In the genomic region with DNA sequence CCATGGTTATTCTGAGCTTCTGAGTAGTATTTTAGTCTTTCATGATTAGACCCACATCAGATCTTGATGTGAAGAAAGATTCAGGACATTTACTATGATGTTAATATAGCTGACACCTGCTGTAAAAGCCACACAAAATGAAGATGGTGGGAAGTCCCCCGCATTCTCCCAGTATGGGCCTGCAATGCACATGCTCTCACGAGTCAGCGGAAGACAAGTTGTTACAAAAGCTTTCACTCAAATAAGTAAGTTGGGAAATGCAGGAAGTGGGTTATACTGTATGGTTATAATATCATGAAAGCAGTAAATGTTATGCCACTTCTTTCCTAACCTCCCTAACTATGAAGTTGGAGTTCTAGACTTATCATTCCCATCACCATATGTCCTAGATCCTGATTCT, we compare ENCODE assay signal across 18 cellular contexts.
DNase-seq lines count a peak whose midpoint lies in the region; ATAC-seq and TF ChIP-seq lines count a peak whose summit lies in the region.
"Had no signal": no experiment of that assay in that cellular context is flagged by ENCODE, and none has a peak within 500 bp of the region (broad histone marks: within the 10 kb centered on the region; RNA-seq: fewer than 3 reads in every experiment).

No MANE protein-coding gene starts in this region.

- H3K4me1 Mint-ChIP-seq in activated T-cell treated with anti-CD3 and anti-CD28 coated beads, Interleukin-2, amount 50 U/mL, for 72 hours (ENCODE audit: low read depth): peaks cover 27% of the 10 kb centered on the region
- H3K4me1 Mint-ChIP-seq in activated naive CD8-positive, alpha-beta T cell treated with anti-CD3 and anti-CD28 coated beads, Interleukin-2, amount 10 ng/mL, durations not matched to agents 7 days and 5 days: peaks cover 28% of the 10 kb centered on the region
- H3K4me1 Mint-ChIP-seq in natural killer cell treated with Interleukin-12 subunit alpha and Interleukin-12 subunit beta and Interleukin-15 and Interleukin-18, amount 100 ng/mL, for 72 hours (ENCODE audit: low read depth in 2 of 2): peaks cover 19 to 37% of the 10 kb centered on the region in 2 donors
- no peaks in the 10 kb centered on the region for H3K4me1 Mint-ChIP-seq in osteocyte (ENCODE audit: unreplicated experiment)

- peaks cover 0 to 2% of the 10 kb centered on the region in 2 donors for H3K9me3 Mint-ChIP-seq in activated T-cell treated with anti-CD3 and anti-CD28 coated beads, Interleukin-2, amount 50 U/mL, for 72 hours
- no peaks in the 10 kb centered on the region for H3K9me3 Mint-ChIP-seq in activated naive CD8-positive, alpha-beta T cell treated with anti-CD3 and anti-CD28 coated beads, Interleukin-2, amount 10 ng/mL, durations not matched to agents 7 days and 5 days
- peaks cover 2% of the 10 kb centered on the region for H3K9me3 Mint-ChIP-seq in natural killer cell treated with Interleukin-12 subunit alpha and Interleukin-12 subunit beta and Interleukin-15 and Interleukin-18, amount 100 ng/mL, for 72 hours
- H3K9me3 Mint-ChIP-seq in osteocyte (ENCODE audit: unreplicated experiment): no peaks in the 10 kb centered on the region
- H3K9me3 Mint-ChIP-seq: brain had no signal

- peaks cover 15% of the 10 kb centered on the region for H3K27me3 Mint-ChIP-seq in activated T-cell treated with anti-CD3 and anti-CD28 coated beads, Interleukin-2, amount 50 U/mL, for 72 hours (ENCODE audit: low read depth)
- H3K27me3 Mint-ChIP-seq in activated naive CD8-positive, alpha-beta T cell treated with anti-CD3 and anti-CD28 coated beads, Interleukin-2, amount 10 ng/mL, durations not matched to agents 7 days and 5 days: no peaks in the 10 kb centered on the region
- peaks cover 0 to 18% of the 10 kb centered on the region in 2 donors for H3K27me3 Mint-ChIP-seq in natural killer cell treated with Interleukin-12 subunit alpha and Interleukin-12 subunit beta and Interleukin-15 and Interleukin-18, amount 100 ng/mL, for 72 hours
- peaks cover 20% of the 10 kb centered on the region for H3K27me3 Mint-ChIP-seq in osteocyte (ENCODE audit: unreplicated experiment)
- H3K27me3 Mint-ChIP-seq: brain had no signal

- H3K36me3 Mint-ChIP-seq in activated T-cell treated with anti-CD3 and anti-CD28 coated beads, Interleukin-2, amount 50 U/mL, for 72 hours (ENCODE audit: insufficient read depth in 2 of 2): no peaks in the 10 kb centered on the region
- peaks cover 7% of the 10 kb centered on the region for H3K36me3 Mint-ChIP-seq in activated naive CD8-positive, alpha-beta T cell treated with anti-CD3 and anti-CD28 coated beads, Interleukin-2, amount 10 ng/mL, durations not matched to agents 7 days and 5 days
- H3K36me3 Mint-ChIP-seq in natural killer cell treated with Interleukin-12 subunit alpha and Interleukin-12 subunit beta and Interleukin-15 and Interleukin-18, amount 100 ng/mL, for 72 hours: peaks cover 10% of the 10 kb centered on the region
- H3K36me3 Mint-ChIP-seq in osteocyte (ENCODE audit: unreplicated experiment): no peaks in the 10 kb centered on the region
- H3K36me3 Mint-ChIP-seq: brain had no signal

- no peak overlapping the region for H3K4me3 Mint-ChIP-seq in activated T-cell treated with anti-CD3 and anti-CD28 coated beads, Interleukin-2, amount 50 U/mL, for 72 hours
- H3K4me3 Mint-ChIP-seq in activated naive CD8-positive, alpha-beta T cell treated with anti-CD3 and anti-CD28 coated beads, Interleukin-2, amount 10 ng/mL, durations not matched to agents 7 days and 5 days: peak overlapping the region; percentile 52
- H3K4me3 Mint-ChIP-seq in natural killer cell treated with Interleukin-12 subunit alpha and Interleukin-12 subunit beta and Interleukin-15 and Interleukin-18, amount 100 ng/mL, for 72 hours: peak overlapping the region; percentile 36
- no peak overlapping the region for H3K4me3 Mint-ChIP-seq in osteocyte (ENCODE audit: unreplicated experiment)
- H3K4me3 Mint-ChIP-seq: brain had no signal

- peak; percentile 37 to 41 for ATAC-seq in activated T-cell treated with anti-CD3 and anti-CD28 coated beads, Interleukin-2, amount 50 U/mL, for 72 hours (replicated peaks in 1 of 2)
- ATAC-seq in activated naive CD8-positive, alpha-beta T cell treated with anti-CD3 and anti-CD28 coated beads, Interleukin-2, amount 10 ng/mL, durations not matched to agents 7 days and 5 days (ENCODE audit: low read depth): peak; percentile 44
- ATAC-seq in natural killer cell treated with Interleukin-12 subunit alpha and Interleukin-12 subunit beta and Interleukin-15 and Interleukin-18, amount 100 ng/mL, for 72 hours: peak; percentile 83 to 87
- ATAC-seq in GM21381 (IDR thresholded peaks at IDR 0.05; ENCODE audit: unreplicated experiment): no peak
- ATAC-seq: gastroesophageal sphincter had no signal

- peak; percentile 12 to 15 for DNase-seq in activated T-cell treated with anti-CD3 and anti-CD28 coated beads, Interleukin-2, amount 50 U/mL, for 72 hours
- no peak for DNase-seq in activated T-cell treated with anti-CD3 and anti-CD28 coated beads for 4 hours
- peak; percentile 87 for DNase-seq in NB4 (ENCODE audit: low read depth)
- DNase-seq in activated naive CD8-positive, alpha-beta T cell treated with anti-CD3 and anti-CD28 coated beads, Interleukin-2, amount 10 ng/mL, durations not matched to agents 7 days and 5 days: no peak
- peak; percentile 79 for DNase-seq in natural killer cell treated with Interleukin-12 subunit alpha and Interleukin-12 subunit beta and Interleukin-15 and Interleukin-18, amount 100 ng/mL, for 72 hours (ENCODE audit: low spot score)
- no peak for DNase-seq in NCI-H2227 (lab: John Stamatoyannopoulos, UW; ENCODE audit: unreplicated experiment)
- no peak for DNase-seq in osteocyte (ENCODE audit: extremely low spot score, unreplicated experiment)
- DNase-seq: activated T-cell treated with anti-CD3 and anti-CD28 coated beads, Interleukin-2, amount 50 U/mL, for 48 hours; DMS153; H7; mesendoderm; NCI-H2029; NCI-H82; small intestine; SW 1271 had no signal

- no peak for TF ChIP-seq POLR2A in NB4 (IDR thresholded peaks at IDR 0.05; ENCODE audit: extremely low read depth, insufficient read length)

- no peak overlapping the region for H3K27ac Mint-ChIP-seq in activated T-cell treated with anti-CD3 and anti-CD28 coated beads, Interleukin-2, amount 50 U/mL, for 72 hours
- H3K27ac Mint-ChIP-seq in activated naive CD8-positive, alpha-beta T cell treated with anti-CD3 and anti-CD28 coated beads, Interleukin-2, amount 10 ng/mL, durations not matched to agents 7 days and 5 days: peak overlapping the region; percentile 68
- H3K27ac Mint-ChIP-seq in natural killer cell treated with Interleukin-12 subunit alpha and Interleukin-12 subunit beta and Interleukin-15 and Interleukin-18, amount 100 ng/mL, for 72 hours: peak overlapping the region in 1 of 2 donors; percentile 43
- no peak overlapping the region for H3K27ac Mint-ChIP-seq in osteocyte (ENCODE audit: unreplicated experiment)
- H3K27ac Mint-ChIP-seq: brain had no signal

- H3K4me3 ChIP-seq in NB4 (ENCODE audit: low read depth, low read length): no peak overlapping the region
- H3K4me3 ChIP-seq: gastroesophageal sphincter had no signal

- POLR2A ChIA-PET in activated naive CD8-positive, alpha-beta T cell treated with anti-CD3 and anti-CD28 coated beads, Interleukin-2, amount 10 ng/mL, durations not matched to agents 7 days and 5 days (lab: Charles Lee): interaction anchor here (1.5 kb wide), 1 partner anchor 472 kb away, joined by 3 read pairs; no protein-coding TSS in a partner anchor

- TF ChIP-seq CTCF in NB4 (IDR thresholded peaks at IDR 0.05; ENCODE audit: low read depth, low read length) (no peak), osteocyte (IDR thresholded peaks at IDR 0.05) (no peak)

Comparison
In these comparisons a context has a peak if more than half of its experiments do, and no peak if none do; other contexts are left out.
1. DNase-seq: peak in activated T-cell treated with anti-CD3 and anti-CD28 coated beads, Interleukin-2, amount 50 U/mL, for 72 hours (2 of 2), NB4 (single experiment) and natural killer cell treated with Interleukin-12 subunit alpha and Interleukin-12 subunit beta and Interleukin-15 and Interleukin-18, amount 100 ng/mL, for 72 hours (single experiment); none in activated T-cell treated with anti-CD3 and anti-CD28 coated beads for 4 hours (single experiment), activated naive CD8-positive, alpha-beta T cell treated with anti-CD3 and anti-CD28 coated beads, Interleukin-2, amount 10 ng/mL, durations not matched to agents 7 days and 5 days (single experiment), NCI-H2227 (single experiment) and osteocyte (single experiment).
2. H3K4me3 Mint-ChIP-seq: peak in activated naive CD8-positive, alpha-beta T cell treated with anti-CD3 and anti-CD28 coated beads, Interleukin-2, amount 10 ng/mL, durations not matched to agents 7 days and 5 days (single experiment) and natural killer cell treated with Interleukin-12 subunit alpha and Interleukin-12 subunit beta and Interleukin-15 and Interleukin-18, amount 100 ng/mL, for 72 hours (single experiment); none in activated T-cell treated with anti-CD3 and anti-CD28 coated beads, Interleukin-2, amount 50 U/mL, for 72 hours (0 of 2) and osteocyte (single experiment).